ENCODE assay signal across 1 cellular context in the genomic region with DNA sequence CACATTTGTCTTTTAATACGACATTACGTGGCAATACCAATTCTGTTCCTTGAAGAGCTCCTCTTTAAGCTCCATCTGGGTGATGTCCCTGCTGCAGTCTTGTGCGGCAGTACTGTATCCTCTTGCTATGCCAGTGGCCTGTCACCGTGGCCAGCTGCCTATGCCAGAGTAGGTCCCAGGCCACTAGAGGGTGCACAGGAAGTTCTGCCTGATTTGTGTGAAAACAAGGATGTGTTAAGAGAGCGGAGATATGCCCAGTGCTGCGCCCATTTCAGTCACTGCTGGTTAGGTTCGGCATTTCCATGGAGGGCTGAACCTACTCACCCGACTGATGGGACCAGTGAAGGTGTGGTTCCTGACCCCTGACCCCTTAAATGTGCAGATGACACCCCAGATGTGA.
TF ChIP-seq lines count a peak whose summit lies in the region.

No MANE protein-coding gene starts in this region.

TF ChIP-seq in GM12878, 131 proteins besides CTCF, POLR2A, EP300 and RAD21:
- TF ChIP-seq ZBED1 (IDR thresholded peaks at IDR 0.05; ENCODE audit: borderline replicate concordance) (no peak), SMC3 (IDR thresholded peaks at IDR 0.05; ENCODE audit: borderline replicate concordance, low read length) (peak; percentile 19; the same call in 1 of the 2 replicates), KDM1A (IDR thresholded peaks at IDR 0.05; ENCODE audit: borderline replicate concordance) (no peak), YBX1 (IDR thresholded peaks at IDR 0.05) (no peak), FOXK2 (IDR thresholded peaks at IDR 0.05) (no peak), GABPA (IDR thresholded peaks at IDR 0.05; ENCODE audit: low read depth) (no peak)
- TF ChIP-seq, protein P1, sequence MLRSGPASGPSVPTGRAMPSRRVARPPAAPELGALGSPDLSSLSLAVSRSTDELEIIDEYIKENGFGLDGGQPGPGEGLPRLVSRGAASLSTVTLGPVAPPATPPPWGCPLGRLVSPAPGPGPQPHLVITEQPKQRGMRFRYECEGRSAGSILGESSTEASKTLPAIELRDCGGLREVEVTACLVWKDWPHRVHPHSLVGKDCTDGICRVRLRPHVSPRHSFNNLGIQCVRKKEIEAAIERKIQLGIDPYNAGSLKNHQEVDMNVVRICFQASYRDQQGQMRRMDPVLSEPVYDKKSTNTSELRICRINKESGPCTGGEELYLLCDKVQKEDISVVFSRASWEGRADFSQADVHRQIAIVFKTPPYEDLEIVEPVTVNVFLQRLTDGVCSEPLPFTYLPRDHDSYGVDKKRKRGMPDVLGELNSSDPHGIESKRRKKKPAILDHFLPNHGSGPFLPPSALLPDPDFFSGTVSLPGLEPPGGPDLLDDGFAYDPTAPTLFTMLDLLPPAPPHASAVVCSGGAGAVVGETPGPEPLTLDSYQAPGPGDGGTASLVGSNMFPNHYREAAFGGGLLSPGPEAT (IDR thresholded peaks at IDR 0.05; ENCODE audit: low read depth), result no peak
